ENCODE assay signal across 8 cellular contexts in genomic region chr1:161313554-161314200, GRCh38. TPM values are rescaled to one million over a fixed set of nuclear protein-coding genes. Genes with fewer than 3 reads are reported as not detected.
DNase-seq lines count a peak whose midpoint lies in the region; ATAC-seq and TF ChIP-seq lines count a peak whose summit lies in the region.

No MANE protein-coding gene starts in this region.

- peak overlapping the region; percentile 76 for H3K4ac ChIP-seq in IMR-90 (ENCODE audit: low read depth, low read length)

- H3K23ac ChIP-seq in IMR-90 (ENCODE audit: low read depth, low read length): peak overlapping the region; percentile 75

- peaks cover 37% of the 10 kb centered on the region for H3K4me1 Mint-ChIP-seq in brain

- in situ Hi-C loops in IMR-90 (cut with MboI; ENCODE audit: low sequenced_read_pairs): no loop called here

- BruUV-seq in IMR-90 (replicated peaks; lab: Mats Ljungman, UMichigan): no TSS peak

- TF ChIP-seq POLR2A in IMR-90 (IDR thresholded peaks at IDR 0.05; ENCODE audit: low read depth, low read length) (no peak), lower leg skin (IDR thresholded peaks at IDR 0.05) (no peak)

- no peaks in the 10 kb centered on the region for H3K9me2 ChIP-seq in DOHH2 (replicated peaks; ENCODE audit: control insufficient read depth, low read length)

- WGBS in IMR-90 (ENCODE audit: extremely low coverage in 2 of 2, insufficient read length in 1 of 2), 2 experiments: 6% methylated on average over 7 of the region's 28 CpGs; no CpG with 5 or more reads in 1 of the 2 experiments
- 32 to 34% methylated on average over 28 of the region's 28 CpGs for WGBS in lower leg skin, 2 donors

- peak overlapping the region; percentile 75; the same call in 1 of the 2 replicates for H3K56ac ChIP-seq in IMR-90 (ENCODE audit: extremely low read depth, insufficient read depth, low read length)

- H3K9me3 ChIP-seq in DOHH2 (ENCODE audit: control insufficient read depth, insufficient read depth, low read length): no peaks in the 10 kb centered on the region
- no peaks in the 10 kb centered on the region for H3K9me3 ChIP-seq in IMR-90 (ENCODE audit: control insufficient read depth, insufficient read depth, low read length)
- no peaks in the 10 kb centered on the region for H3K9me3 ChIP-seq in thoracic aorta

- TF ChIP-seq CTCF in DOHH2 (IDR thresholded peaks at IDR 0.05; ENCODE audit: low read depth, low read length, poor library complexity, severe bottlenecking) (no peak), IMR-90 (conservative IDR thresholded peaks at IDR 0.05; ENCODE audit: low read depth, low read length) (no peak), brain (conservative IDR thresholded peaks at IDR 0.05) (no peak), lower leg skin (IDR thresholded peaks at IDR 0.05) (no peak), thoracic aorta (IDR thresholded peaks at IDR 0.05) (no peak)

- peak overlapping the region; percentile 89 to 100 (median 99) for H3K4me3 Mint-ChIP-seq in brain

- POLR2A ChIA-PET in IMR-90 (lab: Charles Lee; ENCODE audit: unreplicated experiment): interaction anchor here (0.6 kb wide), 1 partner anchor 12 kb away, joined by 3 read pairs; no protein-coding TSS in a partner anchor

- peak overlapping the region; percentile 37; the same call in 1 of the 3 replicates for H2BK15ac ChIP-seq in IMR-90 (ENCODE audit: low read depth, low read length)

- H3K27ac Mint-ChIP-seq in brain: peak overlapping the region; percentile 93 to 99 (median 98)

- H4K20me1 ChIP-seq in DOHH2 (ENCODE audit: control insufficient read depth, insufficient read depth, low read depth, low read length): no peaks in the 10 kb centered on the region
- H4K20me1 ChIP-seq in IMR-90 (ENCODE audit: insufficient read depth, low read length): no peaks in the 10 kb centered on the region; the same call in 1 of the 2 replicates

- peak overlapping the region; percentile 9; the same call in 1 of the 2 replicates for H3K18ac ChIP-seq in IMR-90 (ENCODE audit: low read depth, low read length)

- H3K36me3 ChIP-seq in DOHH2 (ENCODE audit: control insufficient read depth, low read length) (0 out of 2 replicates have a peak, but pooled peaks cover 3% of the 10 kb centered on the region), IMR-90 (ENCODE audit: control insufficient read depth, insufficient read depth, low read length) (no peaks in the 10 kb centered on the region), thoracic aorta (peaks cover 1% of the 10 kb centered on the region)

- ATAC-seq in IMR-90 (ENCODE audit: low read depth) (peak; percentile 12), thoracic aorta (ENCODE audit: insufficient number of reproducible peaks, low FRiP score, low read depth) (no peak)

- peak overlapping the region; percentile 41 for H4K5ac ChIP-seq in IMR-90 (ENCODE audit: low read depth, low read length)

- peaks cover 21% of the 10 kb centered on the region for H3K27me3 Mint-ChIP-seq in brain

- H3K4me1 ChIP-seq in DOHH2 (ENCODE audit: control insufficient read depth, low read length) (peaks cover 20% of the 10 kb centered on the region), IMR-90 (ENCODE audit: control insufficient read depth, insufficient read depth, low read length) (no peaks in the 10 kb centered on the region), thoracic aorta (ENCODE audit: control insufficient read depth in 1 of 2, low read depth in 2 of 2) (peaks cover 10 to 14% of the 10 kb centered on the region in 2 donors)

- H3K27ac ChIP-seq in DOHH2 (ENCODE audit: low read depth, low read length): peak overlapping the region; percentile 41
- peak overlapping the region; percentile 70 for H3K27ac ChIP-seq in IMR-90 (ENCODE audit: insufficient read depth, low read length)
- H3K27ac ChIP-seq in thoracic aorta: peak overlapping the region; percentile 76 to 93

- dilution Hi-C loops in IMR-90 (cut with HindIII; ENCODE audit: low sequenced_read_pairs, unreplicated experiment): no loop called here

- H3K27me3 ChIP-seq in DOHH2 (ENCODE audit: control insufficient read depth, low read length) (0 out of 2 replicates have a peak, but pooled peaks cover 3% of the 10 kb centered on the region), IMR-90 (ENCODE audit: control insufficient read depth, insufficient read depth, low read length) (peaks cover 5% of the 10 kb centered on the region; the same call in 1 of the 2 replicates), thoracic aorta (replicated peaks; ENCODE audit: insufficient read depth) (no peaks in the 10 kb centered on the region)

- H3K4me2 ChIP-seq in DOHH2 (ENCODE audit: low read length) (peak overlapping the region; percentile 98), IMR-90 (ENCODE audit: low read depth, low read length) (peak overlapping the region; percentile 52)

- peak overlapping the region; percentile 93 to 96 for H4K8ac ChIP-seq in IMR-90 (ENCODE audit: low read depth in 2 of 2, low read length in 2 of 2)

- H2AK5ac ChIP-seq in IMR-90 (ENCODE audit: low read depth, low read length): peak overlapping the region; percentile 76

- H3K9me3 Mint-ChIP-seq in brain: peaks cover 0 to 4% (median 0%) of the 10 kb centered on the region in 5 experiments

- peak overlapping the region; percentile 4 for H2BK5ac ChIP-seq in IMR-90 (ENCODE audit: low read depth, low read length, poor library complexity, severe bottlenecking)

- H3K36me3 Mint-ChIP-seq in brain: peaks cover 4% of the 10 kb centered on the region

- peak overlapping the region; percentile 73 for H3K14ac ChIP-seq in IMR-90 (replicated peaks; ENCODE audit: low read depth, low read length)

- 0 out of 2 replicates have a peak, but pooled peaks cover 3% of the 10 kb centered on the region for H3K9me1 ChIP-seq in IMR-90 (ENCODE audit: insufficient read depth, low read length)

- DNase-seq in IMR-90 (no peak), lower leg skin (ENCODE audit: low spot score in 2 of 2) (no peak), thoracic aorta (ENCODE audit: low spot score) (no peak), DMS114 treated with DMSO at 0.1 percent for 48 hours (lab: John Stamatoyannopoulos, UW; ENCODE audit: unreplicated experiment) (no peak), SW 1271 (lab: John Stamatoyannopoulos, UW) (no peak), AG08396 (ENCODE audit: low spot score) (no peak)

- peak overlapping the region; percentile 78 for H3K9ac ChIP-seq in IMR-90 (ENCODE audit: low read depth, low read length)

- H2BK20ac ChIP-seq in IMR-90 (ENCODE audit: low read depth, low read length): no peak overlapping the region

- no peak for TF ChIP-seq RAD21 in IMR-90 (IDR thresholded peaks at IDR 0.05; ENCODE audit: low read length)

- H3K4me3 ChIP-seq in DOHH2 (ENCODE audit: low read length) (peak overlapping the region; percentile 93), IMR-90 (ENCODE audit: insufficient read depth, low read depth, low read length) (peak overlapping the region; percentile 71), lower leg skin (ENCODE audit: low read depth, poor library complexity, severe bottlenecking) (peak overlapping the region; percentile 87), thoracic aorta (peak overlapping the region; percentile 92)

- H3K79me2 ChIP-seq in DOHH2 (ENCODE audit: control insufficient read depth, low read length): peaks cover 31% of the 10 kb centered on the region

- peaks cover 0 to 17% of the 10 kb centered on the region in 2 experiments; a peak in 2 of 4 replicates for H3K79me1 ChIP-seq in IMR-90 (ENCODE audit: low read depth in 1 of 2, low read length in 2 of 2)

- intact Hi-C loops in IMR-90 (cut with micrococcal nuclease) (no loop called here), lower leg skin (cut with DNase I; ENCODE audit: low total_unique reads) (no loop called here)

- H3F3A ChIP-seq in DOHH2 (ENCODE audit: control insufficient read depth, insufficient read depth): peaks cover 5% of the 10 kb centered on the region; the same call in 1 of the 2 replicates

- CTCF ChIA-PET in IMR-90 (lab: Yijun Ruan, JAX): interaction anchor here (1.0 to 1.9 kb wide), 4 partner anchors 11 to 61 kb away, joined by 3 to 4 read pairs (median 3); no protein-coding TSS in a partner anchor

- peak overlapping the region; percentile 92 for H2AFZ ChIP-seq in IMR-90 (replicated peaks; ENCODE audit: low read length, poor library complexity)

- H4K91ac ChIP-seq in IMR-90 (ENCODE audit: insufficient read depth, low read depth, low read length): peak overlapping the region; percentile 46

- peak overlapping the region; percentile 90 for H2AK9ac ChIP-seq in IMR-90 (replicated peaks; ENCODE audit: low read depth, low read length, poor library complexity)

- peak overlapping the region; percentile 6; the same call in 1 of the 2 replicates for H2BK120ac ChIP-seq in IMR-90 (ENCODE audit: low read depth, low read length)

TF ChIP-seq in IMR-90, 13 proteins besides CTCF, POLR2A, EP300 and RAD21 (continues in another document):
- TF ChIP-seq SMC3 (IDR thresholded peaks at IDR 0.05; ENCODE audit: low read depth, low read length) (no peak), FOS (IDR thresholded peaks at IDR 0.05; ENCODE audit: low read depth, low read length) (no peak)

RNA-seq across cellular contexts. Expression of gene SDHC, which starts 0.5 kb away (rescaled TPM):
- total RNA-seq in IMR-90 (2012; rRNA removed) (36.1 and 158 TPM in 2 replicates), lower leg skin (100 to 1,000 TPM in 1 of 4 donors, 10 to 100 TPM in 3; 20.6 to 107 (median 52.2) TPM), thoracic aorta (10 to 100 TPM; 38.9 to 95.7 TPM)
- polyA plus RNA-seq in IMR-90 (2012; rRNA removed) (155 and 235 TPM in 2 replicates), brain (ENCODE audit: insufficient read depth, low read depth, low replicate concordance) (211 TPM)
- polyA plus RNA-seq in IMR-90 (2012; cell fraction: cytosol; rRNA removed): 273 and 610 TPM in 2 replicates
- 64.5 and 123 TPM in 2 replicates for polyA plus RNA-seq in IMR-90 (2012; cell fraction: nucleus; rRNA removed; ENCODE audit: low replicate concordance)

RNA-seq across cellular contexts. Expression of gene MPZ, which starts 3.9 kb away (rescaled TPM):
- total RNA-seq in IMR-90 (2012; rRNA removed) (0.18 and 0.28 TPM in 2 replicates), lower leg skin (1 to 10 TPM in 3 of 4 donors, under 1 TPM in 1; 0.84 to 8.7 (median 4.5) TPM), thoracic aorta (1 to 10 TPM; 2.7 to 2.8 TPM)
- polyA plus RNA-seq in IMR-90 (2012; rRNA removed) (0.80 and 0.96 TPM in 2 replicates), brain (ENCODE audit: insufficient read depth, low read depth, low replicate concordance) (2.6 TPM)
- polyA plus RNA-seq in IMR-90 (2012; cell fraction: cytosol; rRNA removed): 1.0 and 2.2 TPM in 2 replicates
- 1.4 and 2.4 TPM in 2 replicates for polyA plus RNA-seq in IMR-90 (2012; cell fraction: nucleus; rRNA removed; ENCODE audit: low replicate concordance)

RNA-seq across cellular contexts. Expression of gene CFAP126, which starts 54.0 kb away (rescaled TPM):
- not detected in 2 replicates for total RNA-seq in IMR-90 (2012; rRNA removed)
- not detected in 2 replicates for polyA plus RNA-seq in IMR-90 (2012; rRNA removed)
- not detected in 2 replicates for polyA plus RNA-seq in IMR-90 (2012; cell fraction: cytosol; rRNA removed)
- not detected in 2 replicates for polyA plus RNA-seq in IMR-90 (2012; cell fraction: nucleus; rRNA removed; ENCODE audit: low replicate concordance)
- 1.4 TPM for polyA plus RNA-seq in brain (ENCODE audit: insufficient read depth, low read depth, low replicate concordance)
- total RNA-seq in lower leg skin: not detected
- total RNA-seq in thoracic aorta: not detected

RNA-seq across cellular contexts. Expression of gene PCP4L1, which starts 55.1 kb away (rescaled TPM):
- not detected in 2 replicates for total RNA-seq in IMR-90 (2012; rRNA removed)
- not detected in 2 replicates for polyA plus RNA-seq in IMR-90 (2012; rRNA removed)
- polyA plus RNA-seq in IMR-90 (2012; cell fraction: cytosol; rRNA removed): not detected in 2 replicates
- not detected in 2 replicates for polyA plus RNA-seq in IMR-90 (2012; cell fraction: nucleus; rRNA removed; ENCODE audit: low replicate concordance)
- polyA plus RNA-seq in brain (ENCODE audit: insufficient read depth, low read depth, low replicate concordance): 5.2 TPM
- 1 to 10 TPM in 3 of 4 donors, under 1 TPM in 1; 0.80 to 9.1 (median 4.6) TPM for total RNA-seq in lower leg skin
- total RNA-seq in thoracic aorta: 1 to 10 TPM in 1 of 2 donors, under 1 TPM in 1; 0.68 to 1.8 TPM
